ENCODE assay signal across 9 cellular contexts in genomic region chr11:65917434-65918210, GRCh38. TPM values are rescaled to one million over a fixed set of nuclear protein-coding genes. Genes with fewer than 3 reads are reported as not detected.
A peak's percentile ranks its signal among the peaks of the same experiment; 100 is the strongest.
DNase-seq lines count a peak whose midpoint lies in the region; ATAC-seq and TF ChIP-seq lines count a peak whose summit lies in the region.
"Had no signal": no experiment of that assay in that cellular context is flagged by ENCODE, and none has a peak within 500 bp of the region (broad histone marks: within the 10 kb centered on the region; RNA-seq: fewer than 3 reads in every experiment).

No MANE protein-coding gene starts in this region.

- TF ChIP-seq CTCF in astrocyte of the cerebellum (IDR thresholded peaks at IDR 0.05; ENCODE audit: low read depth, low read length, missing control alignments) (no peak), liver (IDR thresholded peaks at IDR 0.05; ENCODE audit: low read depth, low read length, missing input control) (no peak), thyroid gland (IDR thresholded peaks at IDR 0.05) (no peak)

- H3K4me3 ChIP-seq in astrocyte of the cerebellum (ENCODE audit: low read depth, low read length), result peak overlapping the region; percentile 94
- peak overlapping the region; percentile 77 to 93 (median 85) for H3K4me3 ChIP-seq in liver (ENCODE audit: low read depth in 1 of 3, low read length in 3 of 3)
- peak overlapping the region in 1 of 3 donors; percentile 84 for H3K4me3 ChIP-seq in thyroid gland (replicated peaks in 1 of 3)

- H3K9me3 ChIP-seq in liver (ENCODE audit: control insufficient read depth in 4 of 4, low read length in 3 of 4) (no peaks in the 10 kb centered on the region), thyroid gland (no peaks in the 10 kb centered on the region)

- peaks cover 22% of the 10 kb centered on the region for H3K4me1 Mint-ChIP-seq in activated CD4-positive, alpha-beta T cell treated with anti-CD3 and anti-CD28 coated beads, Interleukin-2, amount 10 ng/mL, durations not matched to agents 24 days and 14 days

- intact Hi-C loops in activated CD4-positive, alpha-beta T cell treated with anti-CD3 and anti-CD28 coated beads, Interleukin-2, amount 10 ng/mL, durations not matched to agents 24 days and 14 days (cut with micrococcal nuclease), result no loop called here
- intact Hi-C loops in thyroid gland (cut with DNase I), result loop anchor here (5.0 kb wide), 1 partner anchor 45 kb away; the partner anchor contains the start of gene SART1

- H3K36me3 ChIP-seq in liver (ENCODE audit: control insufficient read depth in 4 of 4, insufficient read depth in 3 of 4, low read depth in 1 of 4, low read length in 3 of 4), result peaks cover 0 to 4% (median 1%) of the 10 kb centered on the region in 4 donors
- H3K36me3 ChIP-seq in thyroid gland, result peaks cover 0 to 8% of the 10 kb centered on the region in 2 donors

- WGBS in liver, result 90% methylated on average over 35 of the region's 35 CpGs
- 45 to 55% methylated on average over 6 to 22 of the region's 35 CpGs for WGBS in thyroid gland, 2 donors

- no peak for DNase-seq in activated CD4-positive, alpha-beta T cell treated with anti-CD3 and anti-CD28 coated beads, Interleukin-2, amount 10 ng/mL, durations not matched to agents 24 days and 14 days
- no peak for DNase-seq in activated CD4-positive, alpha-beta T cell treated with anti-CD3 and anti-CD28 coated beads for 48 hours
- no peak for DNase-seq in astrocyte of the cerebellum (ENCODE audit: low read depth)
- peak; percentile 65 to 77 for DNase-seq in thyroid gland
- DNase-seq in DMS79 treated with DMSO at 0.1 percent for 48 hours (lab: John Stamatoyannopoulos, UW), result no peak
- DNase-seq: kidney glomerular epithelial cell had no signal

- peaks cover 27% of the 10 kb centered on the region for H3K36me3 Mint-ChIP-seq in activated CD4-positive, alpha-beta T cell treated with anti-CD3 and anti-CD28 coated beads, Interleukin-2, amount 10 ng/mL, durations not matched to agents 24 days and 14 days (ENCODE audit: low read depth)

- in situ Hi-C loops in astrocyte of the cerebellum (cut with HindIII; ENCODE audit: low sequenced_read_pairs), result no loop called here

- peak overlapping the region in 1 of 2 donors; percentile 93 for H3K9ac ChIP-seq in liver (ENCODE audit: low read depth in 1 of 2, low read length in 2 of 2)

- ATAC-seq in HG03457 (IDR thresholded peaks at IDR 0.05; ENCODE audit: unreplicated experiment), result no peak
- no peak for ATAC-seq in GM18870 (IDR thresholded peaks at IDR 0.05; ENCODE audit: unreplicated experiment)

- TF ChIP-seq RAD21 in liver (IDR thresholded peaks at IDR 0.05), result no peak

- no peak for TF ChIP-seq POLR2A in thyroid gland (IDR thresholded peaks at IDR 0.05)

- H3K27ac ChIP-seq in liver (ENCODE audit: low read depth in 1 of 2, low read length in 2 of 2), result no peak overlapping the region
- peak overlapping the region in 2 of 3 donors; percentile 82 to 85 for H3K27ac ChIP-seq in thyroid gland

- H3K4me1 ChIP-seq in liver (ENCODE audit: control insufficient read depth in 4 of 4, insufficient read depth in 4 of 4, low read length in 3 of 4), result peaks cover 7 to 31% (median 21%) of the 10 kb centered on the region in 4 donors
- H3K4me1 ChIP-seq in thyroid gland, result peaks cover 27 to 47% of the 10 kb centered on the region in 2 donors

- no peaks in the 10 kb centered on the region for H3K9me3 Mint-ChIP-seq in activated CD4-positive, alpha-beta T cell treated with anti-CD3 and anti-CD28 coated beads, Interleukin-2, amount 10 ng/mL, durations not matched to agents 24 days and 14 days

- H3K27me3 Mint-ChIP-seq in activated CD4-positive, alpha-beta T cell treated with anti-CD3 and anti-CD28 coated beads, Interleukin-2, amount 10 ng/mL, durations not matched to agents 24 days and 14 days, result no peaks in the 10 kb centered on the region

- H3K27me3 ChIP-seq in liver (ENCODE audit: control insufficient read depth in 4 of 4, insufficient read depth in 4 of 4, low read length in 3 of 4) (no peaks in the 10 kb centered on the region), thyroid gland (no peaks in the 10 kb centered on the region)

- H3K4me3 Mint-ChIP-seq in activated CD4-positive, alpha-beta T cell treated with anti-CD3 and anti-CD28 coated beads, Interleukin-2, amount 10 ng/mL, durations not matched to agents 24 days and 14 days, result peak overlapping the region; percentile 96

- no peak overlapping the region for H3K27ac Mint-ChIP-seq in activated CD4-positive, alpha-beta T cell treated with anti-CD3 and anti-CD28 coated beads, Interleukin-2, amount 10 ng/mL, durations not matched to agents 24 days and 14 days

TF ChIP-seq in liver, 16 proteins besides CTCF, POLR2A, EP300 and RAD21 (continues in another document):
- no peak for TF ChIP-seq ZBTB33 (IDR thresholded peaks at IDR 0.05)
- no peak for TF ChIP-seq TAF1 (conservative IDR thresholded peaks at IDR 0.05)
- no peak for TF ChIP-seq FOXA1 (IDR thresholded peaks at IDR 0.05)
- TF ChIP-seq FOXA2 (IDR thresholded peaks at IDR 0.05), result no peak
- TF ChIP-seq GABPA (IDR thresholded peaks at IDR 0.05 in 1 of 2, conservative IDR thresholded peaks at IDR 0.05 in 1 of 2), result no peak
- TF ChIP-seq NR2F2 (IDR thresholded peaks at IDR 0.05), result no peak
- no peak for TF ChIP-seq YY1 (IDR thresholded peaks at IDR 0.05)
- TF ChIP-seq JUND (IDR thresholded peaks at IDR 0.05), result no peak
- TF ChIP-seq HNF4G (IDR thresholded peaks at IDR 0.05), result no peak
- TF ChIP-seq RXRA (IDR thresholded peaks at IDR 0.05), result no peak
- no peak for TF ChIP-seq MAX (IDR thresholded peaks at IDR 0.05)
- TF ChIP-seq EGR1 (IDR thresholded peaks at IDR 0.05; ENCODE audit: low read depth in 2 of 2), result no peak

RNA-seq across cellular contexts. Expression of gene C11orf68, which starts 1.2 kb away (rescaled TPM):
- total RNA-seq in activated CD4-positive, alpha-beta T cell treated with anti-CD3 and anti-CD28 coated beads, Interleukin-2, amount 10 ng/mL, durations not matched to agents 24 days and 14 days, result 20.9 and 21.1 TPM in 2 replicates
- total RNA-seq in liver (1 to 10 TPM; 4.4 to 9.9 TPM), thyroid gland (10 to 100 TPM; 17.7 to 27.1 (median 20.9) TPM)
- 10 to 100 TPM; 12.6 to 15.4 TPM for polyA plus RNA-seq in liver

RNA-seq across cellular contexts. Expression of gene DRAP1, which starts 1.6 kb away (rescaled TPM):
- total RNA-seq in activated CD4-positive, alpha-beta T cell treated with anti-CD3 and anti-CD28 coated beads, Interleukin-2, amount 10 ng/mL, durations not matched to agents 24 days and 14 days, result 113 and 117 TPM in 2 replicates
- total RNA-seq in liver, result 10 to 100 TPM; 18.1 to 47.2 TPM
- polyA plus RNA-seq in liver, result 10 to 100 TPM; 37.3 to 57.3 TPM
- 100 to 1,000 TPM in 3 of 4 donors, 10 to 100 TPM in 1; 82.0 to 184 (median 132) TPM for total RNA-seq in thyroid gland

RNA-seq across cellular contexts. Expression of gene FOSL1, which starts 17.4 kb away (rescaled TPM):
- 32.1 and 32.9 TPM in 2 replicates for total RNA-seq in activated CD4-positive, alpha-beta T cell treated with anti-CD3 and anti-CD28 coated beads, Interleukin-2, amount 10 ng/mL, durations not matched to agents 24 days and 14 days
- under 1 TPM in 1 of 2 donors, not detected in 1; 0.17 TPM for total RNA-seq in liver
- under 1 TPM in 1 of 2 donors, not detected in 1; 0.20 TPM for polyA plus RNA-seq in liver
- 1 to 10 TPM in 3 of 4 donors, under 1 TPM in 1; 0.33 to 1.6 (median 1.5) TPM for total RNA-seq in thyroid gland

RNA-seq across cellular contexts. Expression of gene CCDC85B, which starts 27.1 kb away (rescaled TPM):
- total RNA-seq in activated CD4-positive, alpha-beta T cell treated with anti-CD3 and anti-CD28 coated beads, Interleukin-2, amount 10 ng/mL, durations not matched to agents 24 days and 14 days, result 62.2 and 62.5 TPM in 2 replicates
- total RNA-seq in liver (1 to 10 TPM; 6.8 to 7.0 TPM), thyroid gland (10 to 100 TPM; 29.8 to 73.8 (median 42.9) TPM)
- polyA plus RNA-seq in liver, result 10 to 100 TPM in 1 of 2 donors, 1 to 10 TPM in 1; 4.3 to 12.6 TPM

RNA-seq across cellular contexts. Expression of gene TSGA10IP, which starts 27.7 kb away (rescaled TPM):
- total RNA-seq in activated CD4-positive, alpha-beta T cell treated with anti-CD3 and anti-CD28 coated beads, Interleukin-2, amount 10 ng/mL, durations not matched to agents 24 days and 14 days, result not detected in 2 replicates
- not detected for total RNA-seq in liver
- polyA plus RNA-seq in liver, result under 1 TPM in 1 of 2 donors, not detected in 1; 0.02 TPM
- under 1 TPM in 1 of 4 donors, not detected in 3; 0.33 TPM for total RNA-seq in thyroid gland

Comparison
In these comparisons a context has a peak if more than half of its experiments do, and no peak if none do; other contexts are left out.
1. DNase-seq: peak in thyroid gland (2 of 2); none in activated CD4-positive, alpha-beta T cell treated with anti-CD3 and anti-CD28 coated beads, Interleukin-2, amount 10 ng/mL, durations not matched to agents 24 days and 14 days (single experiment), activated CD4-positive, alpha-beta T cell treated with anti-CD3 and anti-CD28 coated beads for 48 hours (single experiment), astrocyte of the cerebellum (single experiment) and DMS79 treated with DMSO at 0.1 percent for 48 hours (single experiment).
2. H3K27ac ChIP-seq: peak in thyroid gland (2 of 3); none in liver (0 of 2).
3. RNA of gene FOSL1, which starts 17.4 kb away (total RNA-seq): 32.1 to 32.9 TPM in activated CD4-positive, alpha-beta T cell treated with anti-CD3 and anti-CD28 coated beads, Interleukin-2, amount 10 ng/mL, durations not matched to agents 24 days and 14 days; 0.33 to 1.6 TPM in thyroid gland and 0.17 TPM in liver; every median in the first group is over 10 times any median in the second.